ENCODE assay signal across 27 cellular contexts in the genomic region with DNA sequence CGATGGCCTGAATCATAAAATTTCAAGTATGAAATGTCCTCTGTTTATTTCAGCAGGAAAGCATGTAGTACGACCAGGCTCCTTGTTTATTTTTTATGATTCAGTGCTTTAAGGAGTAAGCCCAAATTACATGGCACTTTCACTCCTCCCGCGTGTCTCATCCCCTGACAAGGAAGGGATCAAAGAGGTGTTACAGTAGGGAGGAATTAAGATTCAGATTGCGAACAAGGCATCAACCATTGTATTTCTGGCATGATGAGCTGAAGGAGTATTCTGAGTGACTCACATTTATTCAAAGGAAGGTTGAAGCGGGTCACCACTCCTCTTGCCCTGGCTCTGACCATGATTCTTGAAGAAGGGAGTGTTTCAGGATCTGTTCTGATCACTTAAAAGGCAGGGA. TPM values are rescaled to one million over a fixed set of nuclear protein-coding genes. Genes with fewer than 3 reads are reported as not detected.
"Had no signal": no experiment of that assay in that cellular context is flagged by ENCODE, and none has a peak within 500 bp of the region (broad histone marks: within the 10 kb centered on the region; RNA-seq: fewer than 3 reads in every experiment).

No MANE protein-coding gene starts in this region.

- ATAC-seq: activated CD8-positive, alpha-beta T cell treated with anti-CD3 and anti-CD28 coated beads for 36 hours; activated T-helper 17 cell treated with anti-CD3 and anti-CD28 coated beads, Interleukin-2, amount 50 U/mL, for 72 hours; naive thymus-derived CD4-positive, alpha-beta T cell; pancreas; sciatic nerve had no signal

- DNase-seq: activated B cell treated with CpG ODN at 0.5 μM for 24 hours; activated CD4-positive, alpha-beta T cell treated with anti-CD3 and anti-CD28 coated beads, Interleukin-2, amount 10 ng/mL, durations not matched to agents 24 days and 14 days; activated CD8-positive, alpha-beta T cell treated with anti-CD3 and anti-CD28 coated beads for 36 hours; activated naive CD4-positive, alpha-beta T cell; activated naive CD8-positive, alpha-beta T cell treated with anti-CD3 and anti-CD28 coated beads for 36 hours; activated T-cell treated with anti-CD3 and anti-CD28 coated beads, Interleukin-2, amount 50 U/mL, for 1 hour; amniotic stem cell; endodermal cell; erythroblast; mesenchymal stem cell; naive thymus-derived CD4-positive, alpha-beta T cell; pancreas; stimulated activated CD4-positive, alpha-beta T cell treated with anti-CD3 and anti-CD28 coated beads, Interleukin-4, amount 100 ng/mL, for 1 hour; stomach; T-helper 1 cell; T-helper 9 cell had no signal

- H3K27ac ChIP-seq: cardiac muscle cell, neutrophil, pancreas, stomach, thoracic aorta had no signal

RNA-seq across cellular contexts. Expression of gene CNMD, which starts 46.1 kb away (rescaled TPM):
- total RNA-seq: activated B cell treated with CpG ODN at 0.5 μM for 24 hours; activated CD4-positive, alpha-beta T cell treated with anti-CD3 and anti-CD28 coated beads, Interleukin-2, amount 10 ng/mL, durations not matched to agents 24 days and 14 days; activated CD8-positive, alpha-beta T cell treated with anti-CD3 and anti-CD28 coated beads for 36 hours; activated naive CD8-positive, alpha-beta T cell treated with anti-CD3 and anti-CD28 coated beads for 36 hours; activated T-helper 17 cell treated with anti-CD3 and anti-CD28 coated beads, Interleukin-2, amount 50 U/mL, for 72 hours; dermis microvascular lymphatic vessel endothelial cell; liver; naive thymus-derived CD4-positive, alpha-beta T cell; pulmonary artery endothelial cell; smooth muscle cell; stomach; thoracic aorta; ureter had no signal
- polyA plus RNA-seq: keratinocyte, liver, smooth muscle cell, stomach had no signal
